Comparison of ENCODE assay signal across 9 cellular contexts in the genomic region with DNA sequence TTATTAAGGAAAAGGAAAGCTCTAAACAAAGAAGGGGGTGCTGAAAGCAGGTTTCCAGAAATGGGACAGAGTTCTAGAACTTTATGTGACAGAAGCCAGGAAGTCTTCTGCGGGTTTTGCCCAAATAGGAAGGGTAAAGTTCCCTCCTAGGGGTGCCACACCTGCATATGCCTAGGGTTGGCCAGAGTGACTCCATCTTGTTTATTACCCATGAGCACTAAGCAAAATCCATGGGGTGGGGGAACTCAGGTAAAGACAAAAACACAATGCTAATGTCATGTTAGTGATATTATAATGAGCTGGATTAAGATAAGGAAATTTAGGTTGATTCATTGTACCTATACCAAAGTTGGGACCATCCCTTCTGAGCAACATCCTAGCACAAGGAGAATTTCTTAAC.
"Had no signal": no experiment of that assay in that cellular context is flagged by ENCODE, and none has a peak within 500 bp of the region (broad histone marks: within the 10 kb centered on the region; RNA-seq: fewer than 3 reads in every experiment).

No MANE protein-coding gene starts in this region.

- H3K9ac ChIP-seq: GM23248 had no signal

- DNase-seq: GM23248, GOT3, H9, HCEC 1CT, HFFc6, KG1 had no signal

- ATAC-seq: HepG2 had no signal

- H2AFZ ChIP-seq: GM23248 had no signal

- FAIRE-seq: H54, HepG2 had no signal

- H3K4me3 ChIP-seq: GM23248 had no signal

- H3K27ac ChIP-seq: GM23248, HL-60 had no signal
